23 cellular contexts compared by ENCODE assay signal in genomic region chr11:85672111-85672875, GRCh38. TPM values are rescaled to one million over a fixed set of nuclear protein-coding genes. Genes with fewer than 3 reads are reported as not detected.
DNase-seq lines count a peak whose midpoint lies in the region; ATAC-seq, FAIRE-seq and TF ChIP-seq lines count a peak whose summit lies in the region.
"Had no signal": no experiment of that assay in that cellular context is flagged by ENCODE, and none has a peak within 500 bp of the region (broad histone marks: within the 10 kb centered on the region; RNA-seq: fewer than 3 reads in every experiment).

No MANE protein-coding gene starts in this region.

- peaks cover 20% of the 10 kb centered on the region; the same call in 2 of the 3 replicates for H3K9me3 Mint-ChIP-seq in GM23338

- no peaks in the 10 kb centered on the region for H3K79me2 ChIP-seq in GM23338 (replicated peaks; ENCODE audit: insufficient read depth)

- in situ Hi-C loops in HAP-1 (cut with MboI; ENCODE audit: low sequenced_read_pairs) = no loop called here

- H3F3A ChIP-seq in GM23338 (replicated peaks; ENCODE audit: low read depth) = no peaks in the 10 kb centered on the region

- H3K36me3 ChIP-seq in GM23338 (ENCODE audit: insufficient read depth) = no peaks in the 10 kb centered on the region
- H3K36me3 ChIP-seq in MG63 = no peaks in the 10 kb centered on the region
- no peaks in the 10 kb centered on the region for H3K36me3 ChIP-seq in HAP-1 (replicated peaks)
- H3K36me3 ChIP-seq: SJCRH30 had no signal

- peaks cover 33% of the 10 kb centered on the region; the same call in 1 of the 2 replicates for H3K27me3 ChIP-seq in GM23338 (ENCODE audit: insufficient read depth)
- H3K27me3 ChIP-seq in MG63 = no peaks in the 10 kb centered on the region
- no peaks in the 10 kb centered on the region for H3K27me3 ChIP-seq in HAP-1 (ENCODE audit: low read depth)
- H3K27me3 ChIP-seq: SJCRH30 had no signal

- 0 out of 2 replicates have a peak, but pooled peaks cover under 1% of the 10 kb centered on the region for H3K4me1 ChIP-seq in GM23338 (ENCODE audit: insufficient read depth)
- no peaks in the 10 kb centered on the region for H3K4me1 ChIP-seq in HAP-1
- H3K4me1 ChIP-seq: SJCRH30 had no signal

- H3K4me2 ChIP-seq in GM23338 = no peak overlapping the region

- no peak for TF ChIP-seq POLR2A in H54 (IDR thresholded peaks at IDR 0.05; ENCODE audit: low read depth, low read length)

- DNase-seq in ELF-1 (ENCODE audit: low read depth, low spot score) (peak; percentile 9), GM23338 (ENCODE audit: low spot score) (peak; percentile 46), RCC 7860 (ENCODE audit: low spot score) (peak; percentile 14), fibroblast of mammary gland (ENCODE audit: low read depth) (peak; percentile 28), MG63 (no peak), H54 (ENCODE audit: insufficient read length, low spot score) (no peak), HAP-1 (ENCODE audit: low spot score in 2 of 2) (no peak)
- DNase-seq: C1 segment of cervical spinal cord; CD8-positive, alpha-beta memory T cell; DMS53; GM23248; HFFc6; KBM-7; NCI-H1092 treated with DMSO at 0.1 percent for 48 hours; NCI-H1694; NCI-H2081 treated with DMSO at 0.1 percent for 48 hours; NK-92 treated with Interleukin-12 subunit alpha and Interleukin-12 subunit beta, amount 100 ng/mL, for 24 hours; OCI-M1; SJCRH30; T-helper 2 cell had no signal

- no peak overlapping the region for H3K27ac Mint-ChIP-seq in GM23338
- H3K27ac Mint-ChIP-seq: CD8-positive, alpha-beta memory T cell; HFFc6 had no signal

- ATAC-seq in GM23338 = peak; percentile 62
- no peak for ATAC-seq in GM21825 (IDR thresholded peaks at IDR 0.05; ENCODE audit: unreplicated experiment)

- no peak for TF ChIP-seq CTCF in GM23338 (conservative IDR thresholded peaks at IDR 0.05; ENCODE audit: low read depth in 2 of 2)
- no peak for TF ChIP-seq CTCF in fibroblast of mammary gland (conservative IDR thresholded peaks at IDR 0.05; ENCODE audit: control insufficient read depth, insufficient read depth, low read depth, low read length)

- no peaks in the 10 kb centered on the region for H4K20me1 ChIP-seq in GM23338 (replicated peaks; ENCODE audit: insufficient read depth)

- H3K27me3 Mint-ChIP-seq in GM23338 (ENCODE audit: insufficient read depth, low read depth, poor library complexity) = peaks cover 3% of the 10 kb centered on the region

- H3K4me3 Mint-ChIP-seq in GM23338 = no peak overlapping the region
- H3K4me3 Mint-ChIP-seq: CD8-positive, alpha-beta memory T cell; HFFc6 had no signal

- FAIRE-seq in RCC 7860 (lab: Jason Lieb, UNC) (no peak), H54 (lab: Jason Lieb, UNC) (no peak)
- FAIRE-seq: HepG2 had no signal

- 0 out of 3 replicates have a peak, but pooled peaks cover 3% of the 10 kb centered on the region for H3K4me1 Mint-ChIP-seq in GM23338
- H3K4me1 Mint-ChIP-seq: CD8-positive, alpha-beta memory T cell had no signal

- H3K27ac ChIP-seq in GM23338 (ENCODE audit: low read depth) = no peak overlapping the region
- H3K27ac ChIP-seq: GM23248, SJCRH30 had no signal

- H3K9me2 ChIP-seq in GM23338 (ENCODE audit: insufficient read depth) = no peaks in the 10 kb centered on the region

- H2AFZ ChIP-seq in GM23338 = no peak overlapping the region
- H2AFZ ChIP-seq: GM23248 had no signal

- H3K4me3 ChIP-seq in GM23338 (no peak overlapping the region), fibroblast of mammary gland (ENCODE audit: control insufficient read depth, low read depth, low read length) (no peak overlapping the region), MG63 (no peak overlapping the region), HAP-1 (no peak overlapping the region)
- H3K4me3 ChIP-seq: GM23248, SJCRH30 had no signal

- peaks cover 6% of the 10 kb centered on the region; the same call in 1 of the 3 replicates for H3K36me3 Mint-ChIP-seq in GM23338 (ENCODE audit: low read depth)

- no peaks in the 10 kb centered on the region for H3K9me3 ChIP-seq in MG63
- no peaks in the 10 kb centered on the region; the same call in 1 of the 2 replicates for H3K9me3 ChIP-seq in HAP-1

TF ChIP-seq in GM23338, 12 proteins besides CTCF, POLR2A, EP300 and RAD21 (continues in another document):
- TF ChIP-seq ZNF331 (CRISPR knock-in tag; IDR thresholded peaks at IDR 0.05; ENCODE audit: low read depth) (no peak), POLR2AphosphoS5 (IDR thresholded peaks at IDR 0.05; ENCODE audit: low read depth) (no peak), STAT1 (IDR thresholded peaks at IDR 0.05; ENCODE audit: unreplicated experiment) (no peak), CREB1 (CRISPR knock-in tag; IDR thresholded peaks at IDR 0.05; ENCODE audit: low read depth) (no peak), EZH2phosphoT487 (IDR thresholded peaks at IDR 0.05; ENCODE audit: unreplicated experiment) (no peak), ZNF114 (CRISPR knock-in tag; IDR thresholded peaks at IDR 0.05) (no peak), EZH2 (IDR thresholded peaks at IDR 0.05; ENCODE audit: low read depth, unreplicated experiment) (no peak)

RNA-seq across cellular contexts. Expression of gene CREBZF, which starts 7.4 kb away (rescaled TPM):
- 64.3 and 82.2 TPM in 2 replicates for total RNA-seq in GM23338 (2014; rRNA removed; shearing (Covaris generic))
- polyA plus RNA-seq in GM23338 (2016; fragmentation: Nextera tagmentation; extraction: Ambion mirVana) = 32.3 and 34.8 TPM in 2 replicates
- 31.8 and 34.4 TPM in 2 replicates for total RNA-seq in MG63 (2014; rRNA removed; shearing (Covaris generic); ENCODE audit: low replicate concordance)

RNA-seq across cellular contexts. Expression of gene CCDC89, which starts 13.7 kb away (rescaled TPM):
- 0.31 TPM in 1 of 2 replicates, not detected in the other for total RNA-seq in GM23338 (2014; rRNA removed; shearing (Covaris generic))
- not detected in 2 replicates for polyA plus RNA-seq in GM23338 (2016; fragmentation: Nextera tagmentation; extraction: Ambion mirVana)
- not detected in 2 replicates for total RNA-seq in MG63 (2014; rRNA removed; shearing (Covaris generic); ENCODE audit: low replicate concordance)
- total RNA-seq: NCI-H460 had no signal
- polyA plus RNA-seq: CD8-positive, alpha-beta memory T cell had no signal

RNA-seq across cellular contexts. Expression of gene TMEM126A, which starts 24.5 kb away (rescaled TPM):
- 24.7 and 29.5 TPM in 2 replicates for total RNA-seq in GM23338 (2014; rRNA removed; shearing (Covaris generic))
- 70.2 and 71.1 TPM in 2 replicates for polyA plus RNA-seq in GM23338 (2016; fragmentation: Nextera tagmentation; extraction: Ambion mirVana)
- 63.7 and 84.1 TPM in 2 replicates for total RNA-seq in MG63 (2014; rRNA removed; shearing (Covaris generic); ENCODE audit: low replicate concordance)

RNA-seq across cellular contexts. Expression of gene TMEM126B, which starts 43.9 kb away (rescaled TPM):
- total RNA-seq in GM23338 (2014; rRNA removed; shearing (Covaris generic)) = 93.0 and 96.1 TPM in 2 replicates
- 169 and 176 TPM in 2 replicates for polyA plus RNA-seq in GM23338 (2016; fragmentation: Nextera tagmentation; extraction: Ambion mirVana)
- 39.6 and 65.9 TPM in 2 replicates for total RNA-seq in MG63 (2014; rRNA removed; shearing (Covaris generic); ENCODE audit: low replicate concordance)

RNA-seq across cellular contexts. Expression of gene DLG2, which starts 45.1 kb away (rescaled TPM):
- 14.4 and 19.8 TPM in 2 replicates for total RNA-seq in GM23338 (2014; rRNA removed; shearing (Covaris generic))
- 13.0 and 21.5 TPM in 2 replicates for polyA plus RNA-seq in GM23338 (2016; fragmentation: Nextera tagmentation; extraction: Ambion mirVana)
- total RNA-seq in MG63 (2014; rRNA removed; shearing (Covaris generic); ENCODE audit: low replicate concordance) = 0.10 TPM in 1 of 2 replicates, not detected in the other

Comparison
In these comparisons a context has a peak if more than half of its experiments do, and no peak if none do; other contexts are left out.
1. DNase-seq: peak in ELF-1 (single experiment), GM23338 (single experiment), RCC 7860 (single experiment) and fibroblast of mammary gland (single experiment); none in MG63 (single experiment), H54 (single experiment) and HAP-1 (0 of 2).